8 cellular contexts compared by ENCODE assay signal in the genomic region with DNA sequence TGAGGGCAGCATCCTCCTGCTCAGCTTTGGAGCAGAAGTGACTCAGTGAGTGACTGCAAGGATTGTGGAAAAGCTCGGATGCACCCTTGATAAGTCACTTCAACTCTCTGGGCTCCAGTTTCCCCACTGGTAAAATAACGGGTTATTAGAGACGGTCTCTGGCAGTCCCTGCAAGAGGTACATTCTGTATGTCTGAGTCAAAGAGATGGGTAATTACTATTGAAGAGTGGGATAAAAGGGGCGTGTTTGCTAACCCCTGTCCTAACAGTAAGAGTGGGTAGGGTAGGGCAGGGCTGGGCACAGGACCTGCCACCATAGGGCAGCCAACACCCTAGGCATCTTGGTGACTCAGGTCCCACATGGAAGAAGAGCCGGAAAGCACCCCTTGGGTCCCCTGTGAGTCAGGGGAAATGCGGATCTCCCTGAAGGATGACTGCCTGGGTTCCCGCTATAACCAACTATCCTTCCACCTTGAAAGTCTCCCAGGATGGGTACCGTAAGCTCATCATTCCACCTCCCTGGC. TPM values are rescaled to one million over a fixed set of nuclear protein-coding genes. Genes with fewer than 3 reads are reported as not detected.
DNase-seq lines count a peak whose midpoint lies in the region; ATAC-seq and TF ChIP-seq lines count a peak whose summit lies in the region.

No MANE protein-coding gene starts in this region.

- H3K36me3 ChIP-seq in BLaER1 (peaks cover 14% of the 10 kb centered on the region), duodenal mucosa (ENCODE audit: control insufficient read depth in 1 of 2, insufficient read depth in 2 of 2, low read length in 2 of 2) (peaks cover under 1 to 4% of the 10 kb centered on the region in 2 donors)

- H3K27ac Mint-ChIP-seq in neural crest cell (ENCODE audit: unreplicated experiment), result peak overlapping the region; percentile 96

- ATAC-seq in GM18517 (IDR thresholded peaks at IDR 0.05; ENCODE audit: unreplicated experiment) (no peak), HG03565 (IDR thresholded peaks at IDR 0.05; ENCODE audit: unreplicated experiment) (no peak)

- H3K4me1 Mint-ChIP-seq in neural crest cell, result peaks cover 61% of the 10 kb centered on the region

- no peaks in the 10 kb centered on the region for H3K9me3 ChIP-seq in BLaER1
- H3K9me3 ChIP-seq in duodenal mucosa (ENCODE audit: control insufficient read depth in 1 of 2, low read length in 2 of 2), result no peaks in the 10 kb centered on the region

- H3K27me3 Mint-ChIP-seq in neural crest cell (ENCODE audit: low read depth), result peaks cover 35% of the 10 kb centered on the region

- peaks cover 91% of the 10 kb centered on the region for H3K4me1 ChIP-seq in BLaER1
- H3K4me1 ChIP-seq in duodenal mucosa (ENCODE audit: control insufficient read depth in 1 of 2, insufficient read depth in 2 of 2, low read length in 2 of 2), result peaks cover 70 to 81% of the 10 kb centered on the region in 2 donors

- peak overlapping the region; percentile 74 for H3K4me3 Mint-ChIP-seq in neural crest cell

- H3K27me3 ChIP-seq in BLaER1, result peaks cover 12% of the 10 kb centered on the region
- H3K27me3 ChIP-seq in duodenal mucosa (ENCODE audit: control insufficient read depth in 1 of 2, insufficient read depth in 2 of 2, low read length in 2 of 2), result no peaks in the 10 kb centered on the region

- H4K20me1 ChIP-seq in BLaER1, result peaks cover 12% of the 10 kb centered on the region; the same call in 1 of the 2 replicates

- peak overlapping the region; percentile 91 for H3K4me2 ChIP-seq in BLaER1

- no peak overlapping the region for H3K4me3 ChIP-seq in BLaER1
- H3K4me3 ChIP-seq in duodenal mucosa (ENCODE audit: low read depth in 1 of 2, low read length in 2 of 2), result peak overlapping the region; percentile 53 to 61

- DNase-seq in NCI-H69 (lab: John Stamatoyannopoulos, UW), result peak; percentile 43
- DNase-seq in neural crest cell (ENCODE audit: low read depth, low spot score), result no peak
- no peak for DNase-seq in nucleus accumbens (lab: John Stamatoyannopoulos, UW)
- no peak for DNase-seq in stimulated activated CD4-positive, alpha-beta T cell treated with anti-CD3 and anti-CD28 coated beads, Interleukin-4, amount 100 ng/mL, for 1 hour

- peak overlapping the region; percentile 85; the same call in 1 of the 2 replicates for H3K27ac ChIP-seq in BLaER1
- peak overlapping the region; percentile 93 for H3K27ac ChIP-seq in duodenal mucosa (ENCODE audit: low read depth, low read length)

- H3K9ac ChIP-seq in BLaER1 (no peak overlapping the region), duodenal mucosa (ENCODE audit: low read depth in 1 of 2, low read length in 2 of 2) (peak overlapping the region; percentile 55 to 79)

- TF ChIP-seq CTCF in neural crest cell (conservative IDR thresholded peaks at IDR 0.05), result no peak

- H3K9me3 Mint-ChIP-seq in neural crest cell, result no peaks in the 10 kb centered on the region

- peaks cover 15% of the 10 kb centered on the region for H3K36me3 Mint-ChIP-seq in neural crest cell (ENCODE audit: low read depth)

RNA-seq across cellular contexts. Expression of gene AHNAK, which starts 7.3 kb away (rescaled TPM):
- total RNA-seq in neural crest cell, result 0.65 and 1.2 TPM in 2 replicates

RNA-seq across cellular contexts. Expression of gene EEF1G, which starts 19.8 kb away (rescaled TPM):
- 2,024 and 2,072 TPM in 2 replicates for total RNA-seq in neural crest cell

RNA-seq across cellular contexts. Expression of gene TUT1, which starts 37.4 kb away (rescaled TPM):
- 18.0 and 20.7 TPM in 2 replicates for total RNA-seq in neural crest cell

RNA-seq across cellular contexts. Expression of gene MTA2, which starts 47.8 kb away (rescaled TPM):
- 195 and 203 TPM in 2 replicates for total RNA-seq in neural crest cell

RNA-seq across cellular contexts. Expression of gene EML3, which starts 58.7 kb away (rescaled TPM):
- 37.4 and 40.0 TPM in 2 replicates for total RNA-seq in neural crest cell
